10 cellular contexts compared by ENCODE assay signal in the genomic region with DNA sequence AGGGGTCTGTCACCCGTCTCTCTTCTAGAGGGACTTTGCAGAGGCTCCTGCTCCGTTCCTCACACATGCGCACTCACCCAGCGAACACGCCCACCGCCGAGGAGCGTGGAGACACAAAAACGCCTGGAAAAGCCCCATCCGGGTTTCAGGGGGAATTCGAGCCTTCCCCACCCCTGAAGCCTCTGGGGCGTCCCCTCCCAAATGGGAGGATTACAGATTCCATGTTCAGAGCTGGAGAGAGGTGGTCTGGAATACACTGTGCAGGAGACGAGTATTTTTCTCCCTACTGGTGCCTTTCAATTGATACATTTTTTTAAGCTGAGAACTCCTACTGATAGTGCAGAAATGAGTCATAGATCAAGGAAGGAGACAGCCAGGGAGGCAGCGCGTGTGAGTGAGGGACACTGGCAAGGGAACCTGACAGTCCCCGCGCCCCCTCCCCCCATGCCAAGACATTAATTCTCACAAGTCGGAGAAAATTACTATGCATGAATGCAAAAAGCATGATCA. TPM values are rescaled to one million over a fixed set of nuclear protein-coding genes. Genes with fewer than 3 reads are reported as not detected.
DNase-seq lines count a peak whose midpoint lies in the region; ATAC-seq, FAIRE-seq and TF ChIP-seq lines count a peak whose summit lies in the region.
"Had no signal": no experiment of that assay in that cellular context is flagged by ENCODE, and none has a peak within 500 bp of the region (broad histone marks: within the 10 kb centered on the region; RNA-seq: fewer than 3 reads in every experiment).

No MANE protein-coding gene starts in this region.

- TF ChIP-seq POLR2A in erythroblast (IDR thresholded peaks at IDR 0.05; ENCODE audit: low read length): no peak
- no peak for TF ChIP-seq POLR2A in GM12892 (IDR thresholded peaks at IDR 0.05; ENCODE audit: low read depth, low read length)

- H3K4me2 ChIP-seq in hepatocyte: peak overlapping the region; percentile 84

- no peak for ATAC-seq in HG02852 (IDR thresholded peaks at IDR 0.05; ENCODE audit: unreplicated experiment)

- H3K36me3 Mint-ChIP-seq in activated T-cell treated with anti-CD3 and anti-CD28 coated beads, Interleukin-2, amount 50 U/mL, for 24 hours (ENCODE audit: low read depth): peaks cover 73% of the 10 kb centered on the region

- TF ChIP-seq CTCF in hepatocyte (IDR thresholded peaks at IDR 0.05; ENCODE audit: poor library complexity) (no peak), GM13977 (IDR thresholded peaks at IDR 0.05; ENCODE audit: extremely low read depth, insufficient read depth, missing control alignments) (no peak)

- no peak overlapping the region for H3K9ac ChIP-seq in HUES64 (ENCODE audit: low read depth, low read length)

- H3K9me3 Mint-ChIP-seq in activated T-cell treated with anti-CD3 and anti-CD28 coated beads, Interleukin-2, amount 50 U/mL, for 24 hours: no peaks in the 10 kb centered on the region

- H3K79me2 ChIP-seq in hepatocyte: peaks cover 8% of the 10 kb centered on the region

- in situ Hi-C loops in GM13977 (cut with MboI; ENCODE audit: low pct_unique_long_range_greater_than_20kb, low sequenced_read_pairs, unreplicated experiment): no loop called here

- no peaks in the 10 kb centered on the region for H4K20me1 ChIP-seq in hepatocyte (ENCODE audit: insufficient read depth, poor library complexity, severe bottlenecking)

- no peaks in the 10 kb centered on the region for H3K9me3 ChIP-seq in HUES64 (ENCODE audit: insufficient read depth, low read depth, low read length)
- no peaks in the 10 kb centered on the region for H3K9me3 ChIP-seq in hepatocyte (ENCODE audit: low read depth)
- H3K9me3 ChIP-seq: HAP-1 had no signal

- peak overlapping the region; percentile 82 for H3K4me3 Mint-ChIP-seq in activated T-cell treated with anti-CD3 and anti-CD28 coated beads, Interleukin-2, amount 50 U/mL, for 24 hours

- 3% methylated on average over 16 of the region's 18 CpGs for WGBS in HUES64
- WGBS in hepatocyte (ENCODE audit: low lambda C conversion rate, missing lambda C conversion rate): 3% methylated on average over 18 of the region's 18 CpGs

- no peak for FAIRE-seq in GM12892 (lab: Jason Lieb, UNC)

- H3K27ac Mint-ChIP-seq in activated T-cell treated with anti-CD3 and anti-CD28 coated beads, Interleukin-2, amount 50 U/mL, for 24 hours: peak overlapping the region; percentile 97

- no peaks in the 10 kb centered on the region for H3K27me3 Mint-ChIP-seq in activated T-cell treated with anti-CD3 and anti-CD28 coated beads, Interleukin-2, amount 50 U/mL, for 24 hours

- H3K36me3 ChIP-seq in HUES64 (ENCODE audit: insufficient read depth, low read length) (no peaks in the 10 kb centered on the region), hepatocyte (replicated peaks; ENCODE audit: insufficient read depth, low read depth) (no peaks in the 10 kb centered on the region)
- H3K36me3 ChIP-seq: HAP-1 had no signal

- H3K4me1 ChIP-seq in HUES64 (ENCODE audit: insufficient read depth, low read length): peaks cover 32% of the 10 kb centered on the region
- H3K4me1 ChIP-seq in hepatocyte (ENCODE audit: insufficient read depth): peaks cover 43% of the 10 kb centered on the region

- H3K27ac ChIP-seq in HUES64 (ENCODE audit: low read depth, low read length): peak overlapping the region; percentile 37; the same call in 1 of the 2 replicates
- peak overlapping the region; percentile 67 for H3K27ac ChIP-seq in hepatocyte

- DNase-seq in activated T-cell treated with anti-CD3 and anti-CD28 coated beads, Interleukin-2, amount 50 U/mL, for 24 hours: peak; percentile 83
- DNase-seq in hepatocyte (ENCODE audit: low spot score) (peak; percentile 70), erythroblast (lab: John Stamatoyannopoulos, UW) (no peak), GM12892 (ENCODE audit: insufficient read length) (no peak), GM13977 (ENCODE audit: low spot score) (no peak)
- DNase-seq in stimulated activated CD4-positive, alpha-beta T cell treated with anti-CD3 and anti-CD28 coated beads, Interleukin-4, amount 100 ng/mL, for 24 hours: peak; percentile 89
- DNase-seq: GDM1 had no signal

- H2AFZ ChIP-seq in hepatocyte: peak overlapping the region; percentile 67

- peaks cover 97% of the 10 kb centered on the region for H3K4me1 Mint-ChIP-seq in activated T-cell treated with anti-CD3 and anti-CD28 coated beads, Interleukin-2, amount 50 U/mL, for 24 hours (ENCODE audit: low read depth)

- no peaks in the 10 kb centered on the region for H3K9me2 ChIP-seq in hepatocyte (replicated peaks; ENCODE audit: insufficient read depth)

- H3K4me3 ChIP-seq in HUES64 (ENCODE audit: low read length) (peak overlapping the region; percentile 52), hepatocyte (peak overlapping the region; percentile 30)
- H3K4me3 ChIP-seq: HAP-1 had no signal

- H3K27me3 ChIP-seq in HUES64 (ENCODE audit: insufficient read depth, low read length) (no peaks in the 10 kb centered on the region), hepatocyte (no peaks in the 10 kb centered on the region)

RNA-seq across cellular contexts. Expression of gene BCL11B, which starts 37.0 kb away (rescaled TPM):
- polyA plus RNA-seq in HUES64 (2013, experiment 1 of 2): 1.2 TPM
- 1.1 TPM for polyA plus RNA-seq in HUES64 (2013, experiment 2 of 2)
- 1.8 and 3.2 TPM in 2 replicates for total RNA-seq in hepatocyte
- 0.28 and 0.50 TPM in 2 replicates for polyA plus RNA-seq in hepatocyte
- 0.11 TPM for polyA plus RNA-seq in GM12892 (2012; ENCODE audit: missing spikeins)

Comparison
In these comparisons a context has a peak if more than half of its experiments do, and no peak if none do; other contexts are left out.
1. DNase-seq: peak in activated T-cell treated with anti-CD3 and anti-CD28 coated beads, Interleukin-2, amount 50 U/mL, for 24 hours (single experiment), hepatocyte (single experiment) and stimulated activated CD4-positive, alpha-beta T cell treated with anti-CD3 and anti-CD28 coated beads, Interleukin-4, amount 100 ng/mL, for 24 hours (single experiment); none in erythroblast (0 of 2), GM12892 (single experiment) and GM13977 (single experiment).